ENCODE assay signal across 8 cellular contexts in genomic region chr19:35716985-35717664, GRCh38. TPM values are rescaled to one million over a fixed set of nuclear protein-coding genes. Genes with fewer than 3 reads are reported as not detected.
DNase-seq lines count a peak whose midpoint lies in the region; ATAC-seq and TF ChIP-seq lines count a peak whose summit lies in the region.

No MANE protein-coding gene starts in this region.

- no peak for TF ChIP-seq POLR2A in gastroesophageal sphincter (IDR thresholded peaks at IDR 0.05)
- TF ChIP-seq POLR2A in suprapubic skin (IDR thresholded peaks at IDR 0.05): peak in 1 of 2 donors; percentile 6

- WGBS in gastroesophageal sphincter (ENCODE audit: low coverage in 1 of 2), 2 donors: no CpG with 5 or more reads among the region's 61 CpGs
- WGBS in suprapubic skin: 6% methylated on average over 3 of the region's 61 CpGs

- peaks cover 32% of the 10 kb centered on the region for H3K4me1 Mint-ChIP-seq in activated naive CD4-positive, alpha-beta T cell treated with anti-CD3 and anti-CD28 coated beads for 36 hours (ENCODE audit: low read depth)

- H3K4me1 ChIP-seq in gastroesophageal sphincter (peaks cover 0 to 53% (median 19%) of the 10 kb centered on the region in 3 donors), suprapubic skin (peaks cover 34% of the 10 kb centered on the region)

- peak overlapping the region; percentile 92 for H3K4me3 Mint-ChIP-seq in activated naive CD4-positive, alpha-beta T cell treated with anti-CD3 and anti-CD28 coated beads for 36 hours

- H3K36me3 ChIP-seq in gastroesophageal sphincter: peaks cover 0 to 27% of the 10 kb centered on the region in 2 donors
- H3K36me3 ChIP-seq in suprapubic skin: peaks cover 18% of the 10 kb centered on the region

- DNase-seq in G401 (ENCODE audit: low spot score) (peak; percentile 96), H4 (ENCODE audit: low spot score) (peak; percentile 94), LoVo (ENCODE audit: low spot score) (peak; percentile 83), SIG-M5 treated with dmso at 0.1 percent for 504 hours (lab: John Stamatoyannopoulos, UW; ENCODE audit: unreplicated experiment) (peak; percentile 94), nucleus accumbens (lab: John Stamatoyannopoulos, UW) (peak; percentile 56 to 97 (median 90)), suprapubic skin (ENCODE audit: low spot score in 2 of 2) (peak; percentile 96 to 97)
- DNase-seq in activated naive CD4-positive, alpha-beta T cell treated with anti-CD3 and anti-CD28 coated beads for 36 hours: peak; percentile 96

- H3K27ac ChIP-seq in gastroesophageal sphincter (peak overlapping the region; percentile 41 to 98 (median 92)), suprapubic skin (peak overlapping the region; percentile 91)

- in situ Hi-C loops in G401 (cut with HindIII; ENCODE audit: low sequenced_read_pairs): no loop called here

- no peaks in the 10 kb centered on the region for H3K9me3 ChIP-seq in gastroesophageal sphincter
- H3K9me3 ChIP-seq in suprapubic skin: no peaks in the 10 kb centered on the region

- H3K27me3 Mint-ChIP-seq in activated naive CD4-positive, alpha-beta T cell treated with anti-CD3 and anti-CD28 coated beads for 36 hours (ENCODE audit: low read depth): no peaks in the 10 kb centered on the region

- peak overlapping the region; percentile 57 to 94 for H3K4me3 ChIP-seq in gastroesophageal sphincter
- H3K4me3 ChIP-seq in suprapubic skin: peak overlapping the region; percentile 89

- H3K27ac Mint-ChIP-seq in activated naive CD4-positive, alpha-beta T cell treated with anti-CD3 and anti-CD28 coated beads for 36 hours: peak overlapping the region; percentile 100

- CTCF ChIA-PET in activated naive CD4-positive, alpha-beta T cell treated with anti-CD3 and anti-CD28 coated beads for 36 hours (lab: Charles Lee): no interaction called here

- TF ChIP-seq EP300 in gastroesophageal sphincter (IDR thresholded peaks at IDR 0.05) (no peak), suprapubic skin (IDR thresholded peaks at IDR 0.05) (no peak)

- peaks cover 61% of the 10 kb centered on the region for H3K36me3 Mint-ChIP-seq in activated naive CD4-positive, alpha-beta T cell treated with anti-CD3 and anti-CD28 coated beads for 36 hours (ENCODE audit: low read depth)

- H3K27me3 ChIP-seq in gastroesophageal sphincter (no peaks in the 10 kb centered on the region), suprapubic skin (no peaks in the 10 kb centered on the region)

- peak; percentile 94 for ATAC-seq in gastroesophageal sphincter

- no peaks in the 10 kb centered on the region for H3K9me3 Mint-ChIP-seq in activated naive CD4-positive, alpha-beta T cell treated with anti-CD3 and anti-CD28 coated beads for 36 hours

- intact Hi-C loops in activated naive CD4-positive, alpha-beta T cell treated with anti-CD3 and anti-CD28 coated beads for 36 hours (cut with micrococcal nuclease): loop anchor here (1.0 to 10.0 kb wide), 13 partner anchors 15 to 398 kb away; partner anchors contain the start of genes ALKBH6, ARHGAP33, OVOL3 and POLR2I

- peak in 3 of 4 experiments; percentile 87 to 92 (median 88) for TF ChIP-seq CTCF in gastroesophageal sphincter (IDR thresholded peaks at IDR 0.05)
- TF ChIP-seq CTCF in suprapubic skin (IDR thresholded peaks at IDR 0.05): peak; percentile 66 to 87

RNA-seq across cellular contexts. Expression of gene KMT2B, which starts 0.7 kb away (rescaled TPM):
- total RNA-seq in G401 (2014; rRNA removed; shearing (Covaris generic)): 2.5 and 4.6 TPM in 2 replicates
- total RNA-seq in H4 (2014; rRNA removed; shearing (Covaris generic)): 4.9 and 8.8 TPM in 2 replicates
- total RNA-seq in activated naive CD4-positive, alpha-beta T cell treated with anti-CD3 and anti-CD28 coated beads for 36 hours: 10 to 100 TPM; 62.0 to 65.8 TPM
- total RNA-seq in gastroesophageal sphincter (10 to 100 TPM in 3 of 4 donors, 1 to 10 TPM in 1; 7.7 to 27.0 (median 17.5) TPM), suprapubic skin (10 to 100 TPM; 31.2 to 66.8 (median 45.2) TPM)

RNA-seq across cellular contexts. Expression of gene ZBTB32, which starts 12.8 kb away (rescaled TPM):
- total RNA-seq in G401 (2014; rRNA removed; shearing (Covaris generic)): 0.17 TPM in 1 of 2 replicates, not detected in the other
- total RNA-seq in H4 (2014; rRNA removed; shearing (Covaris generic)): not detected in 2 replicates
- 100 to 1,000 TPM; 174 to 181 TPM for total RNA-seq in activated naive CD4-positive, alpha-beta T cell treated with anti-CD3 and anti-CD28 coated beads for 36 hours
- total RNA-seq in gastroesophageal sphincter (under 1 TPM in 2 of 4 donors, not detected in 2; 0.31 TPM), suprapubic skin (not detected)

RNA-seq across cellular contexts. Expression of gene IGFLR1, which starts 25.1 kb away (rescaled TPM):
- 4.0 and 9.3 TPM in 2 replicates for total RNA-seq in G401 (2014; rRNA removed; shearing (Covaris generic))
- 6.2 and 31.2 TPM in 2 replicates for total RNA-seq in H4 (2014; rRNA removed; shearing (Covaris generic))
- total RNA-seq in activated naive CD4-positive, alpha-beta T cell treated with anti-CD3 and anti-CD28 coated beads for 36 hours: 10 to 100 TPM; 51.0 to 52.8 TPM
- total RNA-seq in gastroesophageal sphincter (10 to 100 TPM in 1 of 4 donors, 1 to 10 TPM in 3; 4.6 to 14.3 (median 6.7) TPM), suprapubic skin (1 to 10 TPM; 3.3 to 8.5 (median 6.9) TPM)

RNA-seq across cellular contexts. Expression of gene U2AF1L4, which starts 28.1 kb away (rescaled TPM):
- total RNA-seq in G401 (2014; rRNA removed; shearing (Covaris generic)): 6.3 and 44.4 TPM in 2 replicates
- total RNA-seq in H4 (2014; rRNA removed; shearing (Covaris generic)): 25.2 and 27.5 TPM in 2 replicates
- 10 to 100 TPM; 41.8 to 44.2 TPM for total RNA-seq in activated naive CD4-positive, alpha-beta T cell treated with anti-CD3 and anti-CD28 coated beads for 36 hours
- total RNA-seq in gastroesophageal sphincter (10 to 100 TPM in 3 of 4 donors, 1 to 10 TPM in 1; 7.5 to 29.3 (median 23.7) TPM), suprapubic skin (10 to 100 TPM; 18.8 to 45.5 (median 21.9) TPM)

RNA-seq across cellular contexts. Expression of gene PSENEN, which starts 28.3 kb away (rescaled TPM):
- 63.1 and 65.0 TPM in 2 replicates for total RNA-seq in G401 (2014; rRNA removed; shearing (Covaris generic))
- 91.4 and 100 TPM in 2 replicates for total RNA-seq in H4 (2014; rRNA removed; shearing (Covaris generic))
- total RNA-seq in activated naive CD4-positive, alpha-beta T cell treated with anti-CD3 and anti-CD28 coated beads for 36 hours: 10 to 100 TPM; 32.4 to 37.7 TPM
- 10 to 100 TPM; 20.4 to 35.7 (median 29.5) TPM for total RNA-seq in gastroesophageal sphincter
- total RNA-seq in suprapubic skin: 10 to 100 TPM; 27.1 to 57.2 (median 42.4) TPM

Comparison
In these comparisons a context has a peak if more than half of its experiments do, and no peak if none do; other contexts are left out.
1. Peak in every context shown above with its lines: DNase-seq, ATAC-seq, H3K4me3 ChIP-seq and H3K27ac ChIP-seq.
2. RNA of gene ZBTB32, which starts 12.8 kb away (total RNA-seq): 174 to 181 TPM in activated naive CD4-positive, alpha-beta T cell treated with anti-CD3 and anti-CD28 coated beads for 36 hours; 0.31 TPM in gastroesophageal sphincter, 0.17 TPM in G401, not detected in H4 and not detected in suprapubic skin; every median in the first group is over 100 times any median in the second.